ENCODE assay signal across 27 cellular contexts in genomic region chrX:109300415-109300814, GRCh38.
"Had no signal": no experiment of that assay in that cellular context is flagged by ENCODE, and none has a peak within 500 bp of the region (broad histone marks: within the 10 kb centered on the region; RNA-seq: fewer than 3 reads in every experiment).

No MANE protein-coding gene starts in this region.

- DNase-seq: stimulated activated CD4-positive, alpha-beta T cell treated with anti-CD3 and anti-CD28 coated beads, Interleukin-2, amount 100 ng/mL, for 48 hours; stimulated activated CD4-positive, alpha-beta T cell treated with anti-CD3 and anti-CD28 coated beads, Interleukin-4, amount 100 ng/mL, for 1 hour; stimulated activated CD4-positive, alpha-beta T cell treated with anti-CD3 and anti-CD28 coated beads, Interleukin-4, amount 100 ng/mL, for 24 hours; stimulated activated CD4-positive, alpha-beta T cell treated with anti-CD3 and anti-CD28 coated beads, Interleukin-4, amount 100 ng/mL, for 4 hours; stimulated activated CD8-positive, alpha-beta memory T cell treated with anti-CD3 and anti-CD28 coated beads, Interleukin-4, amount 100 ng/mL, for 48 hours; stimulated activated naive B cell treated with anti-CD40 and anti-IgM and Interleukin-4, amounts not matched to agents 10 μg/mL and 1 μg/mL and 100 μg/mL, for 72 hours; stimulated activated naive CD4-positive, alpha-beta T cell; stimulated activated naive CD4-positive, alpha-beta T cell treated with Interleukin-2 at 50 U/mL for 16 hours; stimulated activated naive CD8-positive, alpha-beta T cell treated with anti-CD3 and anti-CD28 coated beads, Interleukin-15, amount 100 ng/mL, for 72 hours; stimulated activated naive CD8-positive, alpha-beta T cell treated with anti-CD3 and anti-CD28 coated beads, Interleukin-15, Interleukin-2, amounts not matched to agents 100 U/mL and 50 U/mL, for 24 hours; stomach; substantia nigra; testis; thyroid gland; tibial artery; transverse colon; trophoblast cell; upper lobe of left lung; upper lobe of right lung; uterus had no signal

- FAIRE-seq: urothelium cell line had no signal

- H3K9me3 ChIP-seq: stomach, suprapubic skin, testis, thoracic aorta, thyroid gland, tibial artery, tibial nerve, transverse colon, upper lobe of left lung, upper lobe of right lung, uterus, vagina had no signal

- H3K4me1 ChIP-seq: stomach, suprapubic skin, testis, thyroid gland, tibial artery, tibial nerve, transverse colon, upper lobe of left lung, upper lobe of right lung, uterus, vagina had no signal

- H3K27ac ChIP-seq: stomach, suprapubic skin, testis, thoracic aorta, thyroid gland, tibial artery, tibial nerve, transverse colon, upper lobe of left lung, upper lobe of right lung, uterus, vagina had no signal

- H3K36me3 ChIP-seq: stomach, suprapubic skin, thoracic aorta, thyroid gland, tibial artery, tibial nerve, transverse colon, upper lobe of left lung, upper lobe of right lung, uterus, vagina had no signal

- ATAC-seq: stimulated activated effector memory CD8-positive, alpha-beta T cell treated with anti-CD3 and anti-CD28 coated beads, Interleukin-12 subunit alpha, Interleukin-12 subunit beta, amount 100 ng/mL, for 72 hours; stimulated activated memory B cell treated with anti-CD40 and anti-IgM and Interleukin-4, amounts not matched to agents 10 μg/mL and 1 μg/mL and 100 μg/mL, for 72 hours; stimulated activated naive B cell treated with anti-CD40 and anti-IgM and Interleukin-4, amounts not matched to agents 10 μg/mL and 1 μg/mL and 100 μg/mL, for 72 hours; stimulated activated naive CD8-positive, alpha-beta T cell treated with anti-CD3 and anti-CD28 coated beads, Interleukin-15, amount 100 ng/mL, for 72 hours; stimulated activated naive CD8-positive, alpha-beta T cell treated with anti-CD3 and anti-CD28 coated beads, Interleukin-15, Interleukin-2, amounts not matched to agents 100 U/mL and 50 U/mL, for 24 hours; upper lobe of right lung had no signal

- H3K27me3 ChIP-seq: suprapubic skin, testis, thyroid gland, tibial artery, transverse colon, upper lobe of left lung, upper lobe of right lung, uterus, vagina had no signal

- H3K4me3 ChIP-seq: stomach, suprapubic skin, testis, thoracic aorta, thyroid gland, tibial artery, tibial nerve, transverse colon, upper lobe of left lung, upper lobe of right lung, uterus, vagina had no signal
